ENCODE assay signal across 2 cellular contexts in the genomic region with DNA sequence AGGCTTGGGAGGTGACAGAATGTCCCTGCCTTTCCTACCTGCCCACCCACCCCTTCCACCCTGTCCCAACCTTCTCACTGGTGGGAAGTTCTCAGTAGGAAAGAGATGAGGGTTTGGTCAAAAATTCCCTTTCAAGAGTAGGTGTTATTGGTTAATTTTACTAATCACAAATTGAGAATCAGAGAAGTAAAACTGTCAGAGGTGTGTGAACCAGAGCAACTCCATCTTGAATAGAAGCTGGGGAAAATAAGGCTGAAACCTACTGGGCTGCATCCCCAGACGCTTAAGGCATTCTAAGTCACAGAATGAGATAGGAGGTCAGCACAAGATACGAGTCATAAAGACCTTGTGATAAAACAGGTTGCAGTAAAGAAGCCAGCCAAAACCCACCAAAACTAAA.
TF ChIP-seq lines count a peak whose summit lies in the region.

No MANE protein-coding gene starts in this region.

TF ChIP-seq in GM12878, 131 proteins besides CTCF, POLR2A, EP300 and RAD21:
- no peak for TF ChIP-seq EZH2 (IDR thresholded peaks at IDR 0.05; ENCODE audit: borderline replicate concordance, control insufficient read depth, low read depth, low read length)
- TF ChIP-seq, protein P1, sequence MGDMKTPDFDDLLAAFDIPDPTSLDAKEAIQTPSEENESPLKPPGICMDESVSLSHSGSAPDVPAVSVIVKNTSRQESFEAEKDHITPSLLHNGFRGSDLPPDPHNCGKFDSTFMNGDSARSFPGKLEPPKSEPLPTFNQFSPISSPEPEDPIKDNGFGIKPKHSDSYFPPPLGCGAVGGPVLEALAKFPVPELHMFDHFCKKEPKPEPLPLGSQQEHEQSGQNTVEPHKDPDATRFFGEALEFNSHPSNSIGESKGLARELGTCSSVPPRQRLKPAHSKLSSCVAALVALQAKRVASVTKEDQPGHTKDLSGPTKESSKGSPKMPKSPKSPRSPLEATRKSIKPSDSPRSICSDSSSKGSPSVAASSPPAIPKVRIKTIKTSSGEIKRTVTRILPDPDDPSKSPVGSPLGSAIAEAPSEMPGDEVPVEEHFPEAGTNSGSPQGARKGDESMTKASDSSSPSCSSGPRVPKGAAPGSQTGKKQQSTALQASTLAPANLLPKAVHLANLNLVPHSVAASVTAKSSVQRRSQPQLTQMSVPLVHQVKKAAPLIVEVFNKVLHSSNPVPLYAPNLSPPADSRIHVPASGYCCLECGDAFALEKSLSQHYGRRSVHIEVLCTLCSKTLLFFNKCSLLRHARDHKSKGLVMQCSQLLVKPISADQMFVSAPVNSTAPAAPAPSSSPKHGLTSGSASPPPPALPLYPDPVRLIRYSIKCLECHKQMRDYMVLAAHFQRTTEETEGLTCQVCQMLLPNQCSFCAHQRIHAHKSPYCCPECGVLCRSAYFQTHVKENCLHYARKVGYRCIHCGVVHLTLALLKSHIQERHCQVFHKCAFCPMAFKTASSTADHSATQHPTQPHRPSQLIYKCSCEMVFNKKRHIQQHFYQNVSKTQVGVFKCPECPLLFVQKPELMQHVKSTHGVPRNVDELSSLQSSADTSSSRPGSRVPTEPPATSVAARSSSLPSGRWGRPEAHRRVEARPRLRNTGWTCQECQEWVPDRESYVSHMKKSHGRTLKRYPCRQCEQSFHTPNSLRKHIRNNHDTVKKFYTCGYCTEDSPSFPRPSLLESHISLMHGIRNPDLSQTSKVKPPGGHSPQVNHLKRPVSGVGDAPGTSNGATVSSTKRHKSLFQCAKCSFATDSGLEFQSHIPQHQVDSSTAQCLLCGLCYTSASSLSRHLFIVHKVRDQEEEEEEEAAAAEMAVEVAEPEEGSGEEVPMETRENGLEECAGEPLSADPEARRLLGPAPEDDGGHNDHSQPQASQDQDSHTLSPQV (IDR thresholded peaks at IDR 0.05), result peak; percentile 66; the same call in 1 of the 2 replicates
- TF ChIP-seq, protein P2, sequence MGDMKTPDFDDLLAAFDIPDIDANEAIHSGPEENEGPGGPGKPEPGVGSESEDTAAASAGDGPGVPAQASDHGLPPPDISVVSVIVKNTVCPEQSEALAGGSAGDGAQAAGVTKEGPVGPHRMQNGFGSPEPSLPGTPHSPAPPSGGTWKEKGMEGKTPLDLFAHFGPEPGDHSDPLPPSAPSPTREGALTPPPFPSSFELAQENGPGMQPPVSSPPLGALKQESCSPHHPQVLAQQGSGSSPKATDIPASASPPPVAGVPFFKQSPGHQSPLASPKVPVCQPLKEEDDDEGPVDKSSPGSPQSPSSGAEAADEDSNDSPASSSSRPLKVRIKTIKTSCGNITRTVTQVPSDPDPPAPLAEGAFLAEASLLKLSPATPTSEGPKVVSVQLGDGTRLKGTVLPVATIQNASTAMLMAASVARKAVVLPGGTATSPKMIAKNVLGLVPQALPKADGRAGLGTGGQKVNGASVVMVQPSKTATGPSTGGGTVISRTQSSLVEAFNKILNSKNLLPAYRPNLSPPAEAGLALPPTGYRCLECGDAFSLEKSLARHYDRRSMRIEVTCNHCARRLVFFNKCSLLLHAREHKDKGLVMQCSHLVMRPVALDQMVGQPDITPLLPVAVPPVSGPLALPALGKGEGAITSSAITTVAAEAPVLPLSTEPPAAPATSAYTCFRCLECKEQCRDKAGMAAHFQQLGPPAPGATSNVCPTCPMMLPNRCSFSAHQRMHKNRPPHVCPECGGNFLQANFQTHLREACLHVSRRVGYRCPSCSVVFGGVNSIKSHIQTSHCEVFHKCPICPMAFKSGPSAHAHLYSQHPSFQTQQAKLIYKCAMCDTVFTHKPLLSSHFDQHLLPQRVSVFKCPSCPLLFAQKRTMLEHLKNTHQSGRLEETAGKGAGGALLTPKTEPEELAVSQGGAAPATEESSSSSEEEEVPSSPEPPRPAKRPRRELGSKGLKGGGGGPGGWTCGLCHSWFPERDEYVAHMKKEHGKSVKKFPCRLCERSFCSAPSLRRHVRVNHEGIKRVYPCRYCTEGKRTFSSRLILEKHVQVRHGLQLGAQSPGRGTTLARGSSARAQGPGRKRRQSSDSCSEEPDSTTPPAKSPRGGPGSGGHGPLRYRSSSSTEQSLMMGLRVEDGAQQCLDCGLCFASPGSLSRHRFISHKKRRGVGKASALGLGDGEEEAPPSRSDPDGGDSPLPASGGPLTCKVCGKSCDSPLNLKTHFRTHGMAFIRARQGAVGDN (IDR thresholded peaks at IDR 0.05), result peak; percentile 54; the same call in 1 of the 2 replicates

TF ChIP-seq in H1, 55 proteins besides CTCF, POLR2A, EP300 and RAD21:
- TF ChIP-seq FOSL1 (IDR thresholded peaks at IDR 0.05; ENCODE audit: insufficient read depth, low read depth, low read length), result no peak
- TF ChIP-seq, protein P3, sequence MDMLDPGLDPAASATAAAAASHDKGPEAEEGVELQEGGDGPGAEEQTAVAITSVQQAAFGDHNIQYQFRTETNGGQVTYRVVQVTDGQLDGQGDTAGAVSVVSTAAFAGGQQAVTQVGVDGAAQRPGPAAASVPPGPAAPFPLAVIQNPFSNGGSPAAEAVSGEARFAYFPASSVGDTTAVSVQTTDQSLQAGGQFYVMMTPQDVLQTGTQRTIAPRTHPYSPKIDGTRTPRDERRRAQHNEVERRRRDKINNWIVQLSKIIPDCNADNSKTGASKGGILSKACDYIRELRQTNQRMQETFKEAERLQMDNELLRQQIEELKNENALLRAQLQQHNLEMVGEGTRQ (IDR thresholded peaks at IDR 0.05; ENCODE audit: low read length), result no peak
- no peak for TF ChIP-seq JUND (IDR thresholded peaks at IDR 0.05; ENCODE audit: low read length)
- no peak for TF ChIP-seq JUN (IDR thresholded peaks at IDR 0.05; ENCODE audit: low read depth, low read length)
- no peak for TF ChIP-seq HDAC6 (IDR thresholded peaks at IDR 0.05; ENCODE audit: low read depth, low read length)
- no peak for TF ChIP-seq CREB1 (IDR thresholded peaks at IDR 0.05)
- no peak for TF ChIP-seq TBP (IDR thresholded peaks at IDR 0.05; ENCODE audit: low read depth, low read length)
- no peak for TF ChIP-seq SRF (IDR thresholded peaks at IDR 0.05; ENCODE audit: low read depth, low read length)
- no peak for TF ChIP-seq ZNF274 (IDR thresholded peaks at IDR 0.05; ENCODE audit: borderline replicate concordance, extremely low read depth, low read length)
- no peak for TF ChIP-seq PHF8 (conservative IDR thresholded peaks at IDR 0.05; ENCODE audit: low read depth, low read length)
- TF ChIP-seq CHD1 (IDR thresholded peaks at IDR 0.05; ENCODE audit: low read depth, low read length), result no peak
- TF ChIP-seq TEAD4 (IDR thresholded peaks at IDR 0.05; ENCODE audit: low read depth, low read length), result no peak
- TF ChIP-seq CBX8 (IDR thresholded peaks at IDR 0.05; ENCODE audit: borderline replicate concordance, low read depth, low read length), result no peak
- no peak for TF ChIP-seq TAF7 (optimal IDR thresholded peaks at IDR 0.05; ENCODE audit: borderline replicate concordance, low read depth, low read length)
- TF ChIP-seq KDM4A (IDR thresholded peaks at IDR 0.05; ENCODE audit: low read depth, low read length, severe bottlenecking), result no peak
